In genomic region chr12:105214670-105215375, GRCh38 we compare ENCODE assay signal across 10 cellular contexts. TPM values are rescaled to one million over a fixed set of nuclear protein-coding genes. Genes with fewer than 3 reads are reported as not detected.
DNase-seq lines count a peak whose midpoint lies in the region; ATAC-seq and TF ChIP-seq lines count a peak whose summit lies in the region.
"Had no signal": no experiment of that assay in that cellular context is flagged by ENCODE, and none has a peak within 500 bp of the region (broad histone marks: within the 10 kb centered on the region; RNA-seq: fewer than 3 reads in every experiment).

No MANE protein-coding gene starts in this region.

- intact Hi-C loops in mammary epithelial cell (cut with micrococcal nuclease) (loop anchor here (1.0 kb wide), 1 partner anchor 49 kb away; no protein-coding TSS in a partner anchor), mucosa of descending colon (cut with DNase I, micrococcal nuclease) (no loop called here)

- H3K9me3 ChIP-seq in mammary epithelial cell (replicated peaks; ENCODE audit: insufficient read depth, low read length) (no peaks in the 10 kb centered on the region), mucosa of descending colon (no peaks in the 10 kb centered on the region)

- dilution Hi-C loops in mammary epithelial cell (cut with HindIII; ENCODE audit: low sequenced_read_pairs): no loop called here

- peaks cover 7% of the 10 kb centered on the region for H3K79me2 ChIP-seq in mammary epithelial cell (ENCODE audit: insufficient read depth, low read length)

- in situ Hi-C loops in mammary epithelial cell (cut with MboI; ENCODE audit: low sequenced_read_pairs in 2 of 2): loop anchor here in 1 of 2 donors (25.0 kb wide), 1 partner anchor 147 kb away; no protein-coding TSS in a partner anchor
- in situ Hi-C loops in KBM-7 (cut with MboI; ENCODE audit: low pct_unique_long_range_greater_than_20kb, low sequenced_read_pairs): no loop called here

- DNase-seq in AG10803 (ENCODE audit: low read depth): peak; percentile 51
- DNase-seq in LHCN-M2 (ENCODE audit: low read depth): peak; percentile 64
- DNase-seq in mammary epithelial cell: peak; percentile 70
- DNase-seq in mucosa of descending colon: peak; percentile 92 to 95 (median 93)
- no peak for DNase-seq in KBM-7
- DNase-seq in NOMO-1 treated with dmso at 0.1 percent for 144 hours (lab: John Stamatoyannopoulos, UW; ENCODE audit: unreplicated experiment): no peak
- no peak for DNase-seq in stimulated activated CD4-positive, alpha-beta T cell treated with anti-CD3 and anti-CD28 coated beads, Interleukin-12 subunit alpha, Interleukin-12 subunit beta, amount 100 ng/mL, for 4 hours
- DNase-seq: NCI-H1092 treated with DMSO at 0.1 percent for 48 hours had no signal

- TF ChIP-seq CTCF in AG10803 (conservative IDR thresholded peaks at IDR 0.05; ENCODE audit: low read length): no peak
- no peak for TF ChIP-seq CTCF in mammary epithelial cell (conservative IDR thresholded peaks at IDR 0.05 in 1 of 2, IDR thresholded peaks at IDR 0.05 in 1 of 2; ENCODE audit: extremely low read depth in 1 of 2, insufficient read depth in 1 of 2, low read depth in 1 of 2, low read length in 2 of 2)
- TF ChIP-seq CTCF in mucosa of descending colon (IDR thresholded peaks at IDR 0.05): no peak

- no peaks in the 10 kb centered on the region for H3K36me3 ChIP-seq in mammary epithelial cell (ENCODE audit: insufficient read depth, low read length)
- H3K36me3 ChIP-seq in mucosa of descending colon (ENCODE audit: low read depth): peaks cover 4% of the 10 kb centered on the region

- H3K4me3 ChIP-seq in AG10803 (ENCODE audit: low read length) (no peak overlapping the region), mammary epithelial cell (replicated peaks in 1 of 3; ENCODE audit: insufficient read depth in 1 of 3, low read depth in 2 of 3, low read length in 3 of 3) (no peak overlapping the region), mucosa of descending colon (no peak overlapping the region)
- H3K4me3 ChIP-seq: lung had no signal

- CTCF ChIA-PET in mammary epithelial cell (lab: Charles Lee; ENCODE audit: low non-redundant PET): interaction anchor here (0.6 kb wide), 1 partner anchor 154 kb away, joined by 4 read pairs; no protein-coding TSS in a partner anchor

- H3K27me3 ChIP-seq in mammary epithelial cell (ENCODE audit: insufficient read depth, low read length): no peaks in the 10 kb centered on the region

- H3K4me1 ChIP-seq in mammary epithelial cell (ENCODE audit: insufficient read depth, low read length) (peaks cover 22% of the 10 kb centered on the region), mucosa of descending colon (ENCODE audit: low read depth) (peaks cover 16% of the 10 kb centered on the region)

- H3K27ac ChIP-seq in mammary epithelial cell (ENCODE audit: insufficient read depth, low read depth, low read length): peak overlapping the region; percentile 77

- no TSS peak for BruUV-seq in mammary epithelial cell (replicated peaks; lab: Mats Ljungman, UMichigan)

- H2AFZ ChIP-seq in mammary epithelial cell (ENCODE audit: low read depth, low read length): no peak overlapping the region

- peak; percentile 93 for ATAC-seq in mucosa of descending colon
- ATAC-seq in GM18909 (IDR thresholded peaks at IDR 0.05; ENCODE audit: poor library complexity, unreplicated experiment): no peak

- no peak overlapping the region for H3K9ac ChIP-seq in mammary epithelial cell (ENCODE audit: insufficient read depth, low read length)

- WGBS in mammary epithelial cell (ENCODE audit: low coverage, missing lambda C conversion rate): 33% methylated on average over 8 of the region's 9 CpGs

- no peaks in the 10 kb centered on the region for H4K20me1 ChIP-seq in mammary epithelial cell (ENCODE audit: insufficient read depth, low read length)

- H3K4me2 ChIP-seq in mammary epithelial cell (ENCODE audit: insufficient read depth, low read depth, low read length): no peak overlapping the region

RNA-seq across cellular contexts. Expression of gene APPL2, which starts 21.2 kb away (rescaled TPM):
- 36.9 and 41.6 TPM in 2 replicates for total RNA-seq in LHCN-M2 (2014; rRNA removed)
- polyA plus RNA-seq in LHCN-M2 (2012): 44.4 TPM
- 10 to 100 TPM; 32.1 to 36.0 TPM for total RNA-seq in mammary epithelial cell
- polyA plus RNA-seq in mammary epithelial cell: 13.2 TPM
- 6.7 TPM for polyA minus RNA-seq in mammary epithelial cell
- 100 to 1,000 TPM; 110 to 226 (median 138) TPM for total RNA-seq in mucosa of descending colon

Comparison
In these comparisons a context has a peak if more than half of its experiments do, and no peak if none do; other contexts are left out.
1. DNase-seq: peak in AG10803 (single experiment), LHCN-M2 (single experiment), mammary epithelial cell (single experiment) and mucosa of descending colon (3 of 3); none in KBM-7 (single experiment), NOMO-1 treated with dmso at 0.1 percent for 144 hours (single experiment) and stimulated activated CD4-positive, alpha-beta T cell treated with anti-CD3 and anti-CD28 coated beads, Interleukin-12 subunit alpha, Interleukin-12 subunit beta, amount 100 ng/mL, for 4 hours (single experiment).